24 cellular contexts compared by ENCODE assay signal in the genomic region with DNA sequence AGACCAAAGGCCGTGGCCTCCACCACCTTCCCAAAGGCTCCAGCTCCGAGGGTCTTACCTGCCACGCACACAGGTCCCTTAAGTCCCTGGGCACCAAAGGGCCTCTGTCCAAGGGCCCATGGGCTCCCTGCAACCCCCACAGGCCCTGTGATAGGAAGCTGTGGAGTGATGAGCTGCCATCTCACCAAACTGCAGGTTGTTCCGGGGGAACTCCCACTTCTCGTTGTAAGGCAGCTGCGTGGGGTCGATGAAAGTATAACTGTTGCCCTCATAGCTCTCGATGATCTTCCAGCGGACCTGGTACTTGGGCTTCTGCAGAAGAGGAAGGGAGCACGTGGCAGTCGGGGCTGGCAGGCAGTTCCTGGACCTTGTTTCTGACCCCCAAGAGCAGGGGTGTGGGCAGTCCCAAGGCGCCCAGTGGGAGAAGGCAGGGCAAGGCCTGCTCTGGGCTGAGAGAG. TPM values are rescaled to one million over a fixed set of nuclear protein-coding genes. Genes with fewer than 3 reads are reported as not detected.
"Had no signal": no experiment of that assay in that cellular context is flagged by ENCODE, and none has a peak within 500 bp of the region (broad histone marks: within the 10 kb centered on the region; RNA-seq: fewer than 3 reads in every experiment).

No MANE protein-coding gene starts in this region.

- H3K36me3 ChIP-seq: colonic mucosa, lower lobe of right lung, right atrium auricular region, transverse colon, uterus had no signal

- H3K27me3 ChIP-seq: colonic mucosa, dorsolateral prefrontal cortex, foreskin keratinocyte, heart left ventricle, right atrium auricular region, testis, transverse colon, uterus had no signal

- H3K9ac ChIP-seq: parathyroid adenoma had no signal

- ATAC-seq: activated CD4-positive, alpha-beta T cell treated with anti-CD3 and anti-CD28 coated beads for 36 hours; activated naive CD8-positive, alpha-beta T cell treated with anti-CD3 and anti-CD28 coated beads, Interleukin-2, amount 50 U/mL, for 24 hours; effector memory CD8-positive, alpha-beta T cell; foreskin keratinocyte; heart left ventricle; left lobe of liver; lower lobe of right lung had no signal

- H3K4me3 ChIP-seq: colonic mucosa, dorsolateral prefrontal cortex, heart left ventricle, lower lobe of right lung, right atrium auricular region, spleen, testis, transverse colon, uterus had no signal

- DNase-seq: activated CD4-positive, alpha-beta T cell treated with anti-CD3 and anti-CD28 coated beads for 36 hours; activated CD4-positive, alpha-beta T cell treated with anti-CD3 and anti-CD28 coated beads, Interleukin-2, amount 50 U/mL, for 4 hours; activated CD4-positive, CD25-positive, alpha-beta regulatory T cell; activated gamma-delta T cell; activated naive CD8-positive, alpha-beta T cell treated with anti-CD3 and anti-CD28 coated beads, Interleukin-2, amount 50 U/mL, for 24 hours; amygdala; colonic mucosa; dorsolateral prefrontal cortex; effector memory CD8-positive, alpha-beta T cell; foreskin keratinocyte; heart left ventricle; hypothalamus; lower lobe of right lung; mesendoderm; stimulated activated naive CD4-positive, alpha-beta T cell treated with Interleukin-2 at 50 U/mL for 16 hours; testis; transverse colon; uterus had no signal

- H3K4me1 ChIP-seq: colonic mucosa, testis, transverse colon, uterus had no signal

- H3K27ac ChIP-seq: colonic mucosa, dorsolateral prefrontal cortex, foreskin keratinocyte, lower lobe of right lung, parathyroid adenoma, right atrium auricular region, spleen, testis, transverse colon, uterus had no signal

- H3K9me3 ChIP-seq: colonic mucosa, heart left ventricle, lower lobe of right lung, right atrium auricular region, spleen, testis, transverse colon, uterus had no signal

RNA-seq across cellular contexts. Expression of gene CSF1R, which starts 24.8 kb away (rescaled TPM):
- total RNA-seq: bronchial epithelial cell, foreskin keratinocyte, pulmonary artery endothelial cell had no signal
